ENCODE assay signal across 19 cellular contexts in the genomic region with DNA sequence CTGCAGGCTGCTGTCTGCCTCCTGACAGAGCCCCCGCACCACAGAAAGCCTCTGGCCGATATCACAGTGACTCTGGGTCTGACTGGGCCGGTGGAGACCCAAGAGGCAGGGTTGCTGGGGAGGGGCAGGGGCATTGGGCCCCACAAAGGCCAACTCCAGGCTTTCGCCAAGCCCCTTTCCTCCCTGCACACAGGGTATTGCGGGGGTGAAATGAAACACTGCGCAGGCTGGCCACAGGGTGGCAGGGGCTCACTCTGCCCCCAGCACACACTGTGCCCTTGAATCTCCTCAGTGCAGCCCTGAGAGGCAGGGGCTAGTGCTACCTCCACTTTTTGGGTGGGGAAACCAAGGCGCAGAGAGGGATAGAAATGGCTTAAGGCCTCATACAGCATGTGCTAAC. TPM values are rescaled to one million over a fixed set of nuclear protein-coding genes. Genes with fewer than 3 reads are reported as not detected.
DNase-seq lines count a peak whose midpoint lies in the region; ATAC-seq and TF ChIP-seq lines count a peak whose summit lies in the region.
"Had no signal": no experiment of that assay in that cellular context is flagged by ENCODE, and none has a peak within 500 bp of the region (broad histone marks: within the 10 kb centered on the region; RNA-seq: fewer than 3 reads in every experiment).

No MANE protein-coding gene starts in this region.

- no peaks in the 10 kb centered on the region for H4K20me1 ChIP-seq in HCT116 (ENCODE audit: insufficient read depth)

- H3K9ac ChIP-seq in HCT116 (ENCODE audit: low read length) = no peak overlapping the region

- H3K4me1 ChIP-seq in HCT116 (ENCODE audit: control insufficient read depth in 1 of 2, insufficient read depth in 2 of 2, low read length in 2 of 2) = peaks cover 0 to 4% of the 10 kb centered on the region in 2 experiments; a peak in 1 of 4 replicates
- no peaks in the 10 kb centered on the region for H3K4me1 ChIP-seq in Caco-2

- no peaks in the 10 kb centered on the region for H3K9me2 ChIP-seq in HCT116 (ENCODE audit: insufficient read depth)

- H3K27ac Mint-ChIP-seq in activated CD4-positive, alpha-beta T cell treated with anti-CD3 and anti-CD28 coated beads, Interleukin-2, amount 10 ng/mL, durations not matched to agents 7 days and 5 days = peak overlapping the region; percentile 41
- H3K27ac Mint-ChIP-seq in WTC11 (no peak overlapping the region), progenitor cell of endocrine pancreas (no peak overlapping the region), Caco-2 (ENCODE audit: unreplicated experiment) (no peak overlapping the region)
- no peak overlapping the region for H3K27ac Mint-ChIP-seq in activated T-helper 17 cell treated with anti-CD3 and anti-CD28 coated beads, Interleukin-2, amount 50 U/mL, for 72 hours

- H3K27me3 ChIP-seq in HCT116 (ENCODE audit: insufficient read depth, low read length) = no peaks in the 10 kb centered on the region
- no peaks in the 10 kb centered on the region for H3K27me3 ChIP-seq in Caco-2 (replicated peaks; ENCODE audit: control insufficient read depth, insufficient read depth, low read length)
- H3K27me3 ChIP-seq in dorsolateral prefrontal cortex = peaks cover 0 to 9% (median 0%) of the 10 kb centered on the region in 45 donors

- H3K79me2 ChIP-seq in HCT116 (ENCODE audit: insufficient read depth, low read length) = no peaks in the 10 kb centered on the region

- H3K4me3 Mint-ChIP-seq in activated CD4-positive, alpha-beta T cell treated with anti-CD3 and anti-CD28 coated beads, Interleukin-2, amount 10 ng/mL, durations not matched to agents 7 days and 5 days = no peak overlapping the region
- H3K4me3 Mint-ChIP-seq in WTC11 (no peak overlapping the region), progenitor cell of endocrine pancreas (ENCODE audit: low read depth) (no peak overlapping the region), Caco-2 (ENCODE audit: unreplicated experiment) (no peak overlapping the region)
- no peak overlapping the region for H3K4me3 Mint-ChIP-seq in activated T-helper 17 cell treated with anti-CD3 and anti-CD28 coated beads, Interleukin-2, amount 50 U/mL, for 72 hours

- H3K27ac ChIP-seq in HCT116 (ENCODE audit: low read depth, low read length) (no peak overlapping the region), dorsolateral prefrontal cortex (no peak overlapping the region)

- intact Hi-C loops in HCT116 (cut with micrococcal nuclease) (no loop called here), Caco-2 (cut with micrococcal nuclease; ENCODE audit: unreplicated experiment) (no loop called here), dorsolateral prefrontal cortex (cut with DNase I) (no loop called here)

- no peak; a peak in 1 of 6 replicates for TF ChIP-seq CTCF in HCT116 (IDR thresholded peaks at IDR 0.05 in 2 of 3, conservative IDR thresholded peaks at IDR 0.05 in 1 of 3; ENCODE audit: borderline replicate concordance in 1 of 3, insufficient read depth in 1 of 3, low read depth in 2 of 3, low read length in 2 of 3)
- TF ChIP-seq CTCF in WTC11 (IDR thresholded peaks at IDR 0.05) = no peak
- peak; percentile 8 for TF ChIP-seq CTCF in progenitor cell of endocrine pancreas (IDR thresholded peaks at IDR 0.05; ENCODE audit: unreplicated experiment)
- TF ChIP-seq CTCF in Caco-2 (IDR thresholded peaks at IDR 0.05; ENCODE audit: insufficient read depth in 1 of 2, low read depth in 1 of 2, low read length in 1 of 2, severe bottlenecking in 1 of 2, unreplicated experiment in 1 of 2) = no peak
- TF ChIP-seq CTCF in dorsolateral prefrontal cortex (IDR thresholded peaks at IDR 0.05 in 54 of 56, conservative IDR thresholded peaks at IDR 0.05 in 2 of 56; ENCODE audit: low read depth in 1 of 56, partially characterized antibody in 56 of 56) = no peak

- no peak overlapping the region for H3K4me2 ChIP-seq in HCT116 (ENCODE audit: low read length)

- no peak overlapping the region for H2AFZ ChIP-seq in HCT116 (ENCODE audit: low read depth, low read length, poor library complexity, severe bottlenecking)

- H3K9me3 ChIP-seq in HCT116 (ENCODE audit: control insufficient read depth in 1 of 2, insufficient read depth in 1 of 2, low read depth in 1 of 2, low read length in 2 of 2) (no peaks in the 10 kb centered on the region), Caco-2 (no peaks in the 10 kb centered on the region)

- H3K27me3 Mint-ChIP-seq in activated CD4-positive, alpha-beta T cell treated with anti-CD3 and anti-CD28 coated beads, Interleukin-2, amount 10 ng/mL, durations not matched to agents 7 days and 5 days = peaks cover 4% of the 10 kb centered on the region
- H3K27me3 Mint-ChIP-seq in WTC11 (ENCODE audit: low read depth) (no peaks in the 10 kb centered on the region), progenitor cell of endocrine pancreas (peaks cover 17% of the 10 kb centered on the region), Caco-2 (ENCODE audit: insufficient read depth, unreplicated experiment) (peaks cover 2% of the 10 kb centered on the region)
- peaks cover 15% of the 10 kb centered on the region for H3K27me3 Mint-ChIP-seq in activated T-helper 17 cell treated with anti-CD3 and anti-CD28 coated beads, Interleukin-2, amount 50 U/mL, for 72 hours

- CTCF ChIA-PET in activated CD4-positive, alpha-beta T cell treated with anti-CD3 and anti-CD28 coated beads, Interleukin-2, amount 10 ng/mL, durations not matched to agents 7 days and 5 days (lab: Charles Lee) = interaction anchor here (0.7 to 1.4 kb wide), 2 partner anchors 10 to 11 kb away, joined by 3 read pairs; no protein-coding TSS in a partner anchor
- CTCF ChIA-PET in HCT116 (lab: Charles Lee) (no interaction called here), WTC11 (lab: Charles Lee) (interaction anchor here (0.8 to 3.6 kb wide), 3 partner anchors 37 to 83 kb away, joined by 4 to 19 read pairs (median 10); no protein-coding TSS in a partner anchor), Caco-2 (lab: Charles Lee) (no interaction called here)

- RAD21 ChIA-PET in HCT116 (lab: Charles Lee; ENCODE audit: low non-redundant PET in 1 of 2, low total read pairs in 2 of 2, uncharacterized antibody in 2 of 2, unreplicated experiment in 2 of 2) = no interaction called here

- peak; percentile 60; the same call in 1 of the 2 replicates for ATAC-seq in HCT116
- ATAC-seq in WTC11 = peak; percentile 62
- ATAC-seq in activated T-helper 17 cell treated with anti-CD3 and anti-CD28 coated beads, Interleukin-2, amount 50 U/mL, for 72 hours (replicated peaks) = no peak

- no peak for DNase-seq in activated CD4-positive, alpha-beta T cell treated with anti-CD3 and anti-CD28 coated beads, Interleukin-2, amount 10 ng/mL, durations not matched to agents 7 days and 5 days
- DNase-seq in activated CD4-positive, alpha-beta T cell treated with anti-CD3 and anti-CD28 coated beads, Interleukin-2, amount 50 U/mL, for 1 hour = no peak
- DNase-seq in HCT116 (ENCODE audit: low read depth, low spot score) (no peak), WTC11 (ENCODE audit: low spot score) (no peak), progenitor cell of endocrine pancreas (ENCODE audit: low spot score, unreplicated experiment) (no peak), Caco-2 (no peak), dorsolateral prefrontal cortex (no peak)
- DNase-seq: C1 segment of cervical spinal cord, DMS 273 treated with DMSO at 0.1 percent for 48 hours, HCEC 1CT, MV-4-11, NCI-H1436 treated with DMSO at 0.1 percent for 48 hours, NCI-H2029 treated with DMSO at 0.1 percent for 48 hours, NCI-H524 treated with DMSO at 0.1 percent for 48 hours, OCI-M1, SIG-M5 had no signal

- H3K36me3 ChIP-seq in HCT116 (ENCODE audit: control insufficient read depth in 1 of 2, insufficient read depth in 2 of 2, low read length in 2 of 2) = no peaks in the 10 kb centered on the region
- H3K36me3 ChIP-seq in Caco-2 (ENCODE audit: control insufficient read depth, insufficient read depth, low read length) = no peaks in the 10 kb centered on the region

- TF ChIP-seq RAD21 in HCT116 (IDR thresholded peaks at IDR 0.05; ENCODE audit: low read depth) = no peak

- TF ChIP-seq POLR2A in HCT116 (IDR thresholded peaks at IDR 0.05; ENCODE audit: borderline replicate concordance, extremely low read depth, insufficient read depth, insufficient read length) = no peak

- no peaks in the 10 kb centered on the region for H3K9me3 Mint-ChIP-seq in activated CD4-positive, alpha-beta T cell treated with anti-CD3 and anti-CD28 coated beads, Interleukin-2, amount 10 ng/mL, durations not matched to agents 7 days and 5 days
- H3K9me3 Mint-ChIP-seq in WTC11 (no peaks in the 10 kb centered on the region), progenitor cell of endocrine pancreas (ENCODE audit: low read depth) (no peaks in the 10 kb centered on the region), Caco-2 (ENCODE audit: unreplicated experiment) (no peaks in the 10 kb centered on the region)
- H3K9me3 Mint-ChIP-seq in activated T-helper 17 cell treated with anti-CD3 and anti-CD28 coated beads, Interleukin-2, amount 50 U/mL, for 72 hours = no peaks in the 10 kb centered on the region

- BruUV-seq in HCT116 (replicated peaks; lab: Mats Ljungman, UMichigan) = no TSS peak
- no TSS peak for BruUV-seq in Caco-2 (replicated peaks; lab: Mats Ljungman, UMichigan)

- POLR2A ChIA-PET in activated CD4-positive, alpha-beta T cell treated with anti-CD3 and anti-CD28 coated beads, Interleukin-2, amount 10 ng/mL, durations not matched to agents 7 days and 5 days (lab: Charles Lee) = no interaction called here
- POLR2A ChIA-PET in HCT116 (lab: Charles Lee) = no interaction called here
- POLR2A ChIA-PET in WTC11 (lab: Charles Lee) = no interaction called here
- POLR2A ChIA-PET in Caco-2 (lab: Charles Lee) = no interaction called here

- peaks cover 2% of the 10 kb centered on the region for H3K4me1 Mint-ChIP-seq in activated CD4-positive, alpha-beta T cell treated with anti-CD3 and anti-CD28 coated beads, Interleukin-2, amount 10 ng/mL, durations not matched to agents 7 days and 5 days
- H3K4me1 Mint-ChIP-seq in WTC11 = peaks cover 15% of the 10 kb centered on the region
- H3K4me1 Mint-ChIP-seq in progenitor cell of endocrine pancreas (ENCODE audit: low read depth) = peaks cover 5% of the 10 kb centered on the region
- no peaks in the 10 kb centered on the region for H3K4me1 Mint-ChIP-seq in Caco-2 (ENCODE audit: low read depth, unreplicated experiment)
- H3K4me1 Mint-ChIP-seq in activated T-helper 17 cell treated with anti-CD3 and anti-CD28 coated beads, Interleukin-2, amount 50 U/mL, for 72 hours = no peaks in the 10 kb centered on the region

- no peaks in the 10 kb centered on the region for H3K36me3 Mint-ChIP-seq in activated CD4-positive, alpha-beta T cell treated with anti-CD3 and anti-CD28 coated beads, Interleukin-2, amount 10 ng/mL, durations not matched to agents 7 days and 5 days (ENCODE audit: low read depth)
- H3K36me3 Mint-ChIP-seq in WTC11 (no peaks in the 10 kb centered on the region), progenitor cell of endocrine pancreas (ENCODE audit: insufficient read depth) (no peaks in the 10 kb centered on the region), Caco-2 (ENCODE audit: insufficient read depth, unreplicated experiment) (no peaks in the 10 kb centered on the region)
- no peaks in the 10 kb centered on the region for H3K36me3 Mint-ChIP-seq in activated T-helper 17 cell treated with anti-CD3 and anti-CD28 coated beads, Interleukin-2, amount 50 U/mL, for 72 hours (ENCODE audit: low read depth)

- H3K4me3 ChIP-seq in HCT116 (replicated peaks in 1 of 2; ENCODE audit: low read depth in 1 of 2, low read length in 2 of 2) (no peak overlapping the region), Caco-2 (ENCODE audit: low read depth, low read length) (no peak overlapping the region), dorsolateral prefrontal cortex (no peak overlapping the region)

RNA-seq across cellular contexts. Expression of a gene that starts 44.6 kb away (rescaled TPM):
- not detected for total RNA-seq in activated CD4-positive, alpha-beta T cell treated with anti-CD3 and anti-CD28 coated beads, Interleukin-2, amount 10 ng/mL, durations not matched to agents 7 days and 5 days
- total RNA-seq in HCT116 (2021; ENCODE audit: unreplicated experiment) = not detected
- polyA plus RNA-seq in HCT116 (2012) = 0.04 TPM in 2 replicates
- total RNA-seq in WTC11 (2021) = 8.9 to 10.6 TPM (median 9.0 TPM) in 3 replicates
- 0.74 and 3.3 TPM in 2 replicates for total RNA-seq in progenitor cell of endocrine pancreas
- total RNA-seq in Caco-2 (2022) = not detected in 2 replicates
- total RNA-seq in activated T-helper 17 cell treated with anti-CD3 and anti-CD28 coated beads, Interleukin-2, amount 50 U/mL, for 72 hours = 1 to 10 TPM in 1 of 2 donors, not detected in 1; 1.3 TPM
- under 1 TPM in 3 of 120 experiments, not detected in 117; 0.34 to 0.40 (median 0.35) TPM for total RNA-seq in dorsolateral prefrontal cortex
- total RNA-seq: HT1080, RPMI7951 had no signal

Comparison
In these comparisons a context has a peak if more than half of its experiments do, and no peak if none do; other contexts are left out.
1. CTCF ChIA-PET loops: an anchor here in activated CD4-positive, alpha-beta T cell treated with anti-CD3 and anti-CD28 coated beads, Interleukin-2, amount 10 ng/mL, durations not matched to agents 7 days and 5 days (0.7 to 1.4 kb wide) and WTC11 (0.8 to 3.6 kb wide); none called in HCT116 and Caco-2.